10 cellular contexts compared by ENCODE assay signal in genomic region chr11:94473177-94473799, GRCh38. TPM values are rescaled to one million over a fixed set of nuclear protein-coding genes. Genes with fewer than 3 reads are reported as not detected.
DNase-seq lines count a peak whose midpoint lies in the region; ATAC-seq and TF ChIP-seq lines count a peak whose summit lies in the region.
"Had no signal": no experiment of that assay in that cellular context is flagged by ENCODE, and none has a peak within 500 bp of the region (broad histone marks: within the 10 kb centered on the region; RNA-seq: fewer than 3 reads in every experiment).

No MANE protein-coding gene starts in this region.

- intact Hi-C loops in vagina (cut with DNase I): no loop called here

- H3K36me3 ChIP-seq in BLaER1 treated with 17β-estradiol and CSF1 and Interleukin-3, amounts not matched to agents 10 nM and 100 nM: peaks cover 25 to 99% (median 75%) of the 10 kb centered on the region in 11 experiments; a peak in 21 of 22 replicates
- peaks cover 0 to 34% of the 10 kb centered on the region in 2 donors for H3K36me3 ChIP-seq in vagina

- H3K4me3 Mint-ChIP-seq in activated CD4-positive, alpha-beta memory T cell treated with anti-CD3 and anti-CD28 coated beads, Interleukin-2, amount 10 ng/mL, durations not matched to agents 7 days and 5 days: no peak overlapping the region

- H3K9me3 ChIP-seq in BLaER1 treated with 17β-estradiol and CSF1 and Interleukin-3, amounts not matched to agents 10 nM and 100 nM (replicated peaks in 1 of 11): no peaks in the 10 kb centered on the region
- H3K9me3 ChIP-seq in vagina: no peaks in the 10 kb centered on the region

- H3K4me3 ChIP-seq in BLaER1 treated with 17β-estradiol and CSF1 and Interleukin-3, amounts not matched to agents 10 nM and 100 nM: no peak overlapping the region
- no peak overlapping the region for H3K4me3 ChIP-seq in vagina

- no peak for TF ChIP-seq CTCF in vagina (IDR thresholded peaks at IDR 0.05)

- H3K36me3 Mint-ChIP-seq in activated CD4-positive, alpha-beta memory T cell treated with anti-CD3 and anti-CD28 coated beads, Interleukin-2, amount 10 ng/mL, durations not matched to agents 7 days and 5 days (ENCODE audit: low read depth): peaks cover 50% of the 10 kb centered on the region

- H3K27ac ChIP-seq in BLaER1 treated with 17β-estradiol and CSF1 and Interleukin-3, amounts not matched to agents 10 nM and 100 nM: peak overlapping the region in 7 of 11 experiments; percentile 25 to 78 (median 58); a peak in 12 of 22 replicates
- no peak overlapping the region for H3K27ac ChIP-seq in vagina
- H3K27ac ChIP-seq: VCaP had no signal

- peaks cover 6 to 38% (median 22%) of the 10 kb centered on the region in 10 experiments for H3K4me1 ChIP-seq in BLaER1 treated with 17β-estradiol and CSF1 and Interleukin-3, amounts not matched to agents 10 nM and 100 nM
- H3K4me1 ChIP-seq in vagina: no peaks in the 10 kb centered on the region

- TF ChIP-seq POLR2A in vagina (IDR thresholded peaks at IDR 0.05): no peak

- H3K27ac Mint-ChIP-seq in activated CD4-positive, alpha-beta memory T cell treated with anti-CD3 and anti-CD28 coated beads, Interleukin-2, amount 10 ng/mL, durations not matched to agents 7 days and 5 days: peak overlapping the region; percentile 54

- peak; percentile 76 for ATAC-seq in GM19397 (IDR thresholded peaks at IDR 0.05; ENCODE audit: unreplicated experiment)
- peak; percentile 80 for ATAC-seq in HG03280 (IDR thresholded peaks at IDR 0.05; ENCODE audit: unreplicated experiment)
- ATAC-seq: left cardiac atrium had no signal

- CTCF ChIA-PET in activated CD4-positive, alpha-beta memory T cell treated with anti-CD3 and anti-CD28 coated beads, Interleukin-2, amount 10 ng/mL, durations not matched to agents 7 days and 5 days (lab: Charles Lee): no interaction called here

- peak overlapping the region in 7 of 11 experiments; percentile 35 to 88 (median 64); a peak in 14 of 22 replicates for H3K4me2 ChIP-seq in BLaER1 treated with 17β-estradiol and CSF1 and Interleukin-3, amounts not matched to agents 10 nM and 100 nM

- peak overlapping the region in 3 of 11 experiments; percentile 50 to 54 (median 51); a peak in 5 of 22 replicates for H3K9ac ChIP-seq in BLaER1 treated with 17β-estradiol and CSF1 and Interleukin-3, amounts not matched to agents 10 nM and 100 nM

- H4K20me1 ChIP-seq in BLaER1 treated with 17β-estradiol and CSF1 and Interleukin-3, amounts not matched to agents 10 nM and 100 nM: peaks cover 0 to 5% (median 0%) of the 10 kb centered on the region in 11 experiments; a peak in 1 of 22 replicates

- H3K4me1 Mint-ChIP-seq in activated CD4-positive, alpha-beta memory T cell treated with anti-CD3 and anti-CD28 coated beads, Interleukin-2, amount 10 ng/mL, durations not matched to agents 7 days and 5 days: peaks cover 23% of the 10 kb centered on the region

- H3K27me3 ChIP-seq in BLaER1 treated with 17β-estradiol and CSF1 and Interleukin-3, amounts not matched to agents 10 nM and 100 nM: no peaks in the 10 kb centered on the region
- no peaks in the 10 kb centered on the region for H3K27me3 ChIP-seq in vagina

- peak; percentile 38 for DNase-seq in activated CD4-positive, alpha-beta memory T cell treated with anti-CD3 and anti-CD28 coated beads, Interleukin-2, amount 10 ng/mL, durations not matched to agents 7 days and 5 days
- DNase-seq in C1 segment of cervical spinal cord (lab: John Stamatoyannopoulos, UW) (no peak), vagina (ENCODE audit: extremely low spot score in 2 of 2) (no peak), NCI-H774 (lab: John Stamatoyannopoulos, UW) (no peak), middle frontal gyrus (ENCODE audit: extremely low spot score, low spot score) (no peak)
- DNase-seq: left cardiac atrium had no signal

- H3K27me3 Mint-ChIP-seq in activated CD4-positive, alpha-beta memory T cell treated with anti-CD3 and anti-CD28 coated beads, Interleukin-2, amount 10 ng/mL, durations not matched to agents 7 days and 5 days: no peaks in the 10 kb centered on the region

- H3K9me3 Mint-ChIP-seq in activated CD4-positive, alpha-beta memory T cell treated with anti-CD3 and anti-CD28 coated beads, Interleukin-2, amount 10 ng/mL, durations not matched to agents 7 days and 5 days: no peaks in the 10 kb centered on the region

- POLR2A ChIA-PET in activated CD4-positive, alpha-beta memory T cell treated with anti-CD3 and anti-CD28 coated beads, Interleukin-2, amount 10 ng/mL, durations not matched to agents 7 days and 5 days (lab: Charles Lee): interaction anchor here (0.7 kb wide), 1 partner anchor 20 kb away, joined by 4 read pairs; no protein-coding TSS in a partner anchor

RNA-seq across cellular contexts. Expression of gene MRE11, which starts 20.4 kb away (rescaled TPM):
- 10 to 100 TPM; 35.7 to 37.0 TPM for total RNA-seq in activated CD4-positive, alpha-beta memory T cell treated with anti-CD3 and anti-CD28 coated beads, Interleukin-2, amount 10 ng/mL, durations not matched to agents 7 days and 5 days
- total RNA-seq in vagina: 40.5 TPM

RNA-seq across cellular contexts. Expression of gene ANKRD49, which starts 20.5 kb away (rescaled TPM):
- total RNA-seq in activated CD4-positive, alpha-beta memory T cell treated with anti-CD3 and anti-CD28 coated beads, Interleukin-2, amount 10 ng/mL, durations not matched to agents 7 days and 5 days: 10 to 100 TPM; 26.9 to 27.0 TPM
- total RNA-seq in vagina: 12.5 TPM

RNA-seq across cellular contexts. Expression of gene C11orf97, which starts 39.0 kb away (rescaled TPM):
- not detected for total RNA-seq in activated CD4-positive, alpha-beta memory T cell treated with anti-CD3 and anti-CD28 coated beads, Interleukin-2, amount 10 ng/mL, durations not matched to agents 7 days and 5 days
- not detected for total RNA-seq in vagina
- total RNA-seq: left cardiac atrium had no signal
